19 cellular contexts compared by ENCODE assay signal in the genomic region with DNA sequence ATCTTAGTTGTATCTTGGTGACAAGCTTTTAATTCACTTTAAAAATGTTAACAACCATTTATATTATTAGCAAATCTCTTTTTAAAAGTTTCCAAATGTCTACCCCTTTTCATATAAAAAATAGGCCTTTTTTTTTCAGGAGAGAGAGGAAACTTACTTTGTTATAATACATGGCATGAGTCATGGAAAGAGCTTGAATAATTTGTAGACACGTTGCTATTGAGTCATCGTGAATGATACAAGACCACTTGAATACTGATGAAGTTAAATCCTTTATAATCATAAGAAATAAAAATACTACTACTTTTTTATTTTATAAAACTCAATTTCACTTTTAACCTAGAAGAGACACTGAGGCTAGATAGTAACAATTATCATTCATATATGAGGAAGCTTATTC.
DNase-seq lines count a peak whose midpoint lies in the region; ATAC-seq and TF ChIP-seq lines count a peak whose summit lies in the region.
"Had no signal": no experiment of that assay in that cellular context is flagged by ENCODE, and none has a peak within 500 bp of the region (broad histone marks: within the 10 kb centered on the region; RNA-seq: fewer than 3 reads in every experiment).

No MANE protein-coding gene starts in this region.

- no peak for ATAC-seq in HG02981 (IDR thresholded peaks at IDR 0.05; ENCODE audit: unreplicated experiment)
- ATAC-seq in HG03045 (IDR thresholded peaks at IDR 0.05; ENCODE audit: unreplicated experiment): no peak
- ATAC-seq: HCT116, left ventricle myocardium superior, WTC11 had no signal

- H3K9me2 ChIP-seq in GM23248 (ENCODE audit: insufficient read depth): no peaks in the 10 kb centered on the region

- DNase-seq in A172 (ENCODE audit: low spot score) (peak; percentile 40), GM23248 (peak; percentile 83), amniotic epithelial cell (ENCODE audit: low read depth) (peak; percentile 65), fibroblast of pulmonary artery (ENCODE audit: low read depth) (peak; percentile 41), NCI-H1092 (lab: John Stamatoyannopoulos, UW) (no peak), HuH-7 (ENCODE audit: low spot score) (no peak)
- DNase-seq: ACHN; activated CD4-positive, alpha-beta memory T cell treated with anti-CD3 and anti-CD28 coated beads for 36 hours; activated naive CD4-positive, alpha-beta T cell treated with anti-CD3 and anti-CD28 coated beads for 36 hours; glutamatergic neuron; left ventricle myocardium superior; NCI-H1417 treated with DMSO at 0.1 percent for 48 hours; NCI-H524 treated with DMSO at 0.1 percent for 48 hours; substantia nigra had no signal

- no peaks in the 10 kb centered on the region for H3K36me3 ChIP-seq in GM23248 (ENCODE audit: low read depth)
- H3K36me3 ChIP-seq: right atrium auricular region had no signal

- peaks cover 7% of the 10 kb centered on the region; the same call in 1 of the 2 replicates for H3K4me1 ChIP-seq in GM23248 (ENCODE audit: insufficient read depth)
- H3K4me1 ChIP-seq: right atrium auricular region had no signal

- 25 to 27% methylated on average over 2 of the region's 2 CpGs for WGBS in GM23248 (ENCODE audit: low coverage in 1 of 2, low lambda C conversion rate in 2 of 2, missing lambda C conversion rate in 2 of 2), 2 experiments

- no peak for TF ChIP-seq CTCF in fibroblast of pulmonary artery (IDR thresholded peaks at IDR 0.05; ENCODE audit: low read length, missing control alignments)

- H3K9ac ChIP-seq in GM23248: no peak overlapping the region

- no peaks in the 10 kb centered on the region for H3K79me2 ChIP-seq in GM23248 (ENCODE audit: insufficient read depth)

- no peak overlapping the region for H3K27ac ChIP-seq in GM23248
- H3K27ac ChIP-seq: right atrium auricular region had no signal

- H4K20me1 ChIP-seq in GM23248 (ENCODE audit: insufficient read depth): no peaks in the 10 kb centered on the region

- no peaks in the 10 kb centered on the region for H3K9me3 ChIP-seq in GM23248 (ENCODE audit: low read depth)
- H3K9me3 ChIP-seq: right atrium auricular region had no signal

- no peak overlapping the region for H2AFZ ChIP-seq in GM23248

- no peaks in the 10 kb centered on the region for H3F3A ChIP-seq in GM23248 (ENCODE audit: insufficient read depth)

- H3K4me2 ChIP-seq in GM23248 (ENCODE audit: unreplicated experiment): no peak overlapping the region

- H3K27me3 ChIP-seq in GM23248 (replicated peaks; ENCODE audit: insufficient read depth): no peaks in the 10 kb centered on the region
- H3K27me3 ChIP-seq: right atrium auricular region had no signal

- H3K4me3 ChIP-seq in GM23248 (no peak overlapping the region), fibroblast of pulmonary artery (replicated peaks; ENCODE audit: low read depth, low read length) (no peak overlapping the region)
- H3K4me3 ChIP-seq: right atrium auricular region had no signal

- in situ Hi-C loops in GM23248 (cut with MboI): no loop called here

Comparison
In these comparisons a context has a peak if more than half of its experiments do, and no peak if none do; other contexts are left out.
1. DNase-seq: peak in A172 (single experiment), GM23248 (single experiment), amniotic epithelial cell (single experiment) and fibroblast of pulmonary artery (single experiment); none in NCI-H1092 (single experiment) and HuH-7 (single experiment).